Comparison of ENCODE assay signal across 27 cellular contexts in the genomic region with DNA sequence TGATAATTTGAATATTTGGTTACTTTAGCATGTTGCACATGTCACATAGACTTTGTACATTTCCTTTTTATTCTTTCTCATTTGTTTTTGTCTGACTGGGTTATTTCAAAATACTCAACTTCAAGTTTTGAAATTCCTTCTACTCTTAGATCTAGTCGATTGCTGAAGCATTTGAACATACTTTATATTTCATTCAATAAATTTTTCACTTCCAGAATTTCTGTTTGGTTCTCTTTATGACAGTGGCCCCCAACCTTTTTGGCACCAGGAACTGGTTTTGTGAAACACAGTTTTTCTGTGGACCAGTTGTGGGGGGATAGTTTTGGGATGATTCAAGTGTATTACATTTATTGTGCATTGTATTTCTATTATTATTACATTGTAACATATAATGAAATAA.
"Had no signal": no experiment of that assay in that cellular context is flagged by ENCODE, and none has a peak within 500 bp of the region (broad histone marks: within the 10 kb centered on the region; RNA-seq: fewer than 3 reads in every experiment).

No MANE protein-coding gene starts in this region.

- H3K4me3 ChIP-seq: stomach, suprapubic skin, testis, thoracic aorta, thyroid gland, tibial artery, tibial nerve, transverse colon, upper lobe of left lung, upper lobe of right lung, uterus, vagina had no signal

- H3K27ac ChIP-seq: stomach, suprapubic skin, testis, thoracic aorta, thyroid gland, tibial artery, tibial nerve, transverse colon, upper lobe of left lung, upper lobe of right lung, uterus, vagina had no signal

- H3K9me3 ChIP-seq: testis, thoracic aorta, thyroid gland, upper lobe of right lung, uterus, vagina had no signal

- FAIRE-seq: urothelium cell line had no signal

- ATAC-seq: stimulated activated effector memory CD8-positive, alpha-beta T cell treated with anti-CD3 and anti-CD28 coated beads, Interleukin-12 subunit alpha, Interleukin-12 subunit beta, amount 100 ng/mL, for 72 hours; stimulated activated memory B cell treated with anti-CD40 and anti-IgM and Interleukin-4, amounts not matched to agents 10 μg/mL and 1 μg/mL and 100 μg/mL, for 72 hours; stimulated activated naive B cell treated with anti-CD40 and anti-IgM and Interleukin-4, amounts not matched to agents 10 μg/mL and 1 μg/mL and 100 μg/mL, for 72 hours; stimulated activated naive CD8-positive, alpha-beta T cell treated with anti-CD3 and anti-CD28 coated beads, Interleukin-15, amount 100 ng/mL, for 72 hours; stimulated activated naive CD8-positive, alpha-beta T cell treated with anti-CD3 and anti-CD28 coated beads, Interleukin-15, Interleukin-2, amounts not matched to agents 100 U/mL and 50 U/mL, for 24 hours; upper lobe of right lung had no signal

- H3K4me1 ChIP-seq: stomach, suprapubic skin, testis, thyroid gland, tibial artery, tibial nerve, transverse colon, upper lobe of left lung, upper lobe of right lung, uterus, vagina had no signal

- H3K36me3 ChIP-seq: stomach, suprapubic skin, thoracic aorta, thyroid gland, tibial artery, tibial nerve, transverse colon, upper lobe of left lung, upper lobe of right lung, uterus, vagina had no signal

- DNase-seq: stimulated activated CD4-positive, alpha-beta T cell treated with anti-CD3 and anti-CD28 coated beads, Interleukin-2, amount 100 ng/mL, for 48 hours; stimulated activated CD4-positive, alpha-beta T cell treated with anti-CD3 and anti-CD28 coated beads, Interleukin-4, amount 100 ng/mL, for 1 hour; stimulated activated CD4-positive, alpha-beta T cell treated with anti-CD3 and anti-CD28 coated beads, Interleukin-4, amount 100 ng/mL, for 24 hours; stimulated activated CD4-positive, alpha-beta T cell treated with anti-CD3 and anti-CD28 coated beads, Interleukin-4, amount 100 ng/mL, for 4 hours; stimulated activated CD8-positive, alpha-beta memory T cell treated with anti-CD3 and anti-CD28 coated beads, Interleukin-4, amount 100 ng/mL, for 48 hours; stimulated activated naive B cell treated with anti-CD40 and anti-IgM and Interleukin-4, amounts not matched to agents 10 μg/mL and 1 μg/mL and 100 μg/mL, for 72 hours; stimulated activated naive CD4-positive, alpha-beta T cell; stimulated activated naive CD4-positive, alpha-beta T cell treated with Interleukin-2 at 50 U/mL for 16 hours; stimulated activated naive CD8-positive, alpha-beta T cell treated with anti-CD3 and anti-CD28 coated beads, Interleukin-15, amount 100 ng/mL, for 72 hours; stimulated activated naive CD8-positive, alpha-beta T cell treated with anti-CD3 and anti-CD28 coated beads, Interleukin-15, Interleukin-2, amounts not matched to agents 100 U/mL and 50 U/mL, for 24 hours; stomach; substantia nigra; testis; thyroid gland; tibial artery; transverse colon; trophoblast cell; upper lobe of left lung; upper lobe of right lung; uterus had no signal

- H3K27me3 ChIP-seq: stomach, suprapubic skin, testis, thyroid gland, tibial artery, tibial nerve, transverse colon, upper lobe of left lung, upper lobe of right lung, uterus, vagina had no signal
